ENCODE assay signal across 25 cellular contexts in the genomic region with DNA sequence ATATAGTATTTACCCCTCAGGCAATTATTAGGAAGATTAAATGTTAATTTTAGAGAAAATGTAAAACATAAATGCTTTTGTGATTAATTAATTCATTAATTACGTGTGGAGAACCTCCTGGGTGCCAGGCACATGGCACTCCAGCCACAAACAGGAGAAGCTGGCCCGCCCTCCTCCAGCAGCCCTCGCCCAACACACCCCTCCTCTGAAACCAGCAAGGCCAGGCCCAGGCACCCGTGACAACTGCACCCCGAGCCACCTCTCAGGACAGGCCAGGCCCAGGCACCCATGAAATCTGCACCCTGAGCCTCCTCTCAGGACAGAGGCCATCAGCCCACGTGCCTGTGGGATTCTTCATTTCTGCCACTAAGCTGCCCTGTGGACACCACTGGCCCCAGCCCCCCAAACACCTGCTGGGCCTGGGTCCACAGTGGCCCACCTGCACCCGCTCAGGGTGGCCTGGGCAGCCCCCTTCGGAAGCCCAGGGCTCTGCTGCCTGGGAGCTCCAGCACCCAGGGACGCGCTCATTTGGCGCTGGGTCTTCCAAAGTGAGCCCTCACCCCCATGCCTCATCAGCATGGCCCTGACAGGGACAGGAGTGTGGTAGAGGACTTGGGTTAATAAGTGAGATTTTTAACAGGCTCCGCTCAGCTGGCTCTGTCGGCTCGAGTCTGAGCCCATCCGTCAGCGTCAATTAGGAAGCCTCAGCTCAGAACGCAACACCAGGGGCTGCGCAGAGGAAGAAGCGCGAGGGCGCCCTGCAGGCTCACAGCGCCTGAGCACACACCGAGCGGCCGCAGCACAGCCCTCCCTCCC.
"Had no signal": no experiment of that assay in that cellular context is flagged by ENCODE, and none has a peak within 500 bp of the region (broad histone marks: within the 10 kb centered on the region; RNA-seq: fewer than 3 reads in every experiment).

No MANE protein-coding gene starts in this region.

- ATAC-seq: activated CD4-positive, alpha-beta T cell treated with anti-CD3 and anti-CD28 coated beads for 36 hours; activated CD8-positive, alpha-beta memory T cell treated with anti-CD3 and anti-CD28 coated beads, Interleukin-2, amount 10 ng/mL, durations not matched to agents 7 days and 5 days; activated CD8-positive, alpha-beta T cell treated with anti-CD3 and anti-CD28 coated beads, Interleukin-2, amount 10 ng/mL, durations not matched to agents 7 days and 5 days; activated naive CD4-positive, alpha-beta T cell treated with anti-CD3 and anti-CD28 coated beads, Interleukin-2, amount 50 U/mL, for 72 hours; activated T-cell treated with anti-CD3 and anti-CD28 coated beads, Interleukin-2, amount 50 U/mL, for 72 hours; left cardiac atrium; natural killer cell; right lobe of liver; stimulated activated effector memory CD8-positive, alpha-beta T cell treated with anti-CD3 and anti-CD28 coated beads, Interleukin-12 subunit alpha, Interleukin-12 subunit beta, amount 100 ng/mL, for 72 hours had no signal

- H3K4me1 ChIP-seq: esophagus squamous epithelium, right lobe of liver, upper lobe of left lung had no signal

- H3K9me3 ChIP-seq: esophagus squamous epithelium, right lobe of liver, upper lobe of left lung had no signal

- H3K27ac ChIP-seq: epithelial cell of prostate, esophagus squamous epithelium, right lobe of liver, upper lobe of left lung had no signal

- H3K4me3 ChIP-seq: esophagus squamous epithelium, right lobe of liver, upper lobe of left lung had no signal

- DNase-seq: activated CD4-positive, alpha-beta T cell treated with anti-CD3 and anti-CD28 coated beads for 36 hours; activated CD4-positive, CD25-positive, alpha-beta regulatory T cell; activated CD8-positive, alpha-beta memory T cell treated with anti-CD3 and anti-CD28 coated beads, Interleukin-2, amount 10 ng/mL, durations not matched to agents 7 days and 5 days; activated CD8-positive, alpha-beta T cell treated with anti-CD3 and anti-CD28 coated beads, Interleukin-2, amount 10 ng/mL, durations not matched to agents 7 days and 5 days; activated naive CD4-positive, alpha-beta T cell; activated T-cell treated with anti-CD3 and anti-CD28 coated beads for 4 hours; activated T-cell treated with anti-CD3 and anti-CD28 coated beads, Interleukin-2, amount 50 U/mL, for 72 hours; dermis blood vessel endothelial cell; effector CD4-positive, alpha-beta T cell; esophagus squamous epithelium; foreskin melanocyte; glutamatergic neuron; islet precursor cell; left cardiac atrium; mesenchymal stem cell; natural killer cell; stimulated activated CD4-positive, alpha-beta T cell treated with anti-CD3 and anti-CD28 coated beads, Interleukin-12 subunit alpha, Interleukin-12 subunit beta, amount 100 ng/mL, for 4 hours; stimulated activated CD4-positive, alpha-beta T cell treated with anti-CD3 and anti-CD28 coated beads, Interleukin-4, amount 100 ng/mL, for 24 hours; T-helper 1 cell; upper lobe of left lung had no signal

- H3K27me3 ChIP-seq: right lobe of liver, upper lobe of left lung had no signal

- H3K36me3 ChIP-seq: esophagus squamous epithelium, right lobe of liver, upper lobe of left lung had no signal

- FAIRE-seq: colon had no signal
